In the genomic region with DNA sequence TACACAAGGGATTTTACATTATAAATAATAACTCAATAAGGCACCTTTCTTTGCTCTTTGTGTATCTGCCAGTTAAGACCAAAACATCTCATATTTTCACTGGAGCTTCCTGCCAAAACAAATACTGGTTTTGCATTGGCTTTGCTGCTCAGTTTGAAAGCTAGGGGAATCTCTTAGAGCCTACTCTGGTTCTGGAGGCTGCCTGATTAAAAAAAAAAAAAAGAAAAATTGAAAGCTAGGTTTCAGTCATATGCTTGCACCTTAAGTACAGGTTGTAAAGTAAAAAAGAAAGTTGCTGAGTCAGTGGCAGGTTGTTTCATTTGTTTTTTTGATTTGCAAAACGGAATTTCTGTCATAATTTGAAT, we compare ENCODE assay signal across 9 cellular contexts. TPM values are rescaled to one million over a fixed set of nuclear protein-coding genes. Genes with fewer than 3 reads are reported as not detected.
DNase-seq lines count a peak whose midpoint lies in the region; ATAC-seq and TF ChIP-seq lines count a peak whose summit lies in the region.
"Had no signal": no experiment of that assay in that cellular context is flagged by ENCODE, and none has a peak within 500 bp of the region (broad histone marks: within the 10 kb centered on the region; RNA-seq: fewer than 3 reads in every experiment).

No MANE protein-coding gene starts in this region.

- H4K20me1 ChIP-seq in fibroblast of lung (ENCODE audit: control insufficient read depth, extremely low read depth, insufficient read depth, low read length) = no peaks in the 10 kb centered on the region

- intact Hi-C loops in heart right ventricle (cut with DNase I) (loop anchor here in 7 of 10 donors (5.0 to 10.0 kb wide), 8 partner anchors 46 to 108 kb away; a partner anchor contains a TSS), Right ventricle myocardium superior (cut with DNase I) (loop anchor here (2.0 kb wide), 1 partner anchor 30 kb away; no protein-coding TSS in a partner anchor), tibial artery (cut with DNase I; ENCODE audit: low total_unique reads) (loop anchor here (10.0 kb wide), 1 partner anchor 222 kb away; no protein-coding TSS in a partner anchor)

- H3K9me3 ChIP-seq in heart right ventricle = no peaks in the 10 kb centered on the region
- H3K9me3 ChIP-seq in fibroblast of lung (ENCODE audit: control insufficient read depth, insufficient read depth, low read depth, low read length) = no peaks in the 10 kb centered on the region
- no peaks in the 10 kb centered on the region for H3K9me3 ChIP-seq in tibial artery

- TF ChIP-seq CTCF in heart right ventricle (IDR thresholded peaks at IDR 0.05) (peak in 2 of 9 donors; percentile 21 to 22), fibroblast of lung (conservative IDR thresholded peaks at IDR 0.05 in 1 of 2, IDR thresholded peaks at IDR 0.05 in 1 of 2; ENCODE audit: low read depth in 1 of 2, low read length in 2 of 2) (no peak), tibial artery (IDR thresholded peaks at IDR 0.05) (no peak)

- H3K27me3 ChIP-seq in heart right ventricle (no peaks in the 10 kb centered on the region), fibroblast of lung (ENCODE audit: control insufficient read depth, insufficient read depth, low read length) (no peaks in the 10 kb centered on the region), tibial artery (no peaks in the 10 kb centered on the region)

- peaks cover 59% of the 10 kb centered on the region for H3K79me2 ChIP-seq in fibroblast of lung (ENCODE audit: control insufficient read depth, insufficient read depth, low read length)

- H3K36me3 ChIP-seq in heart right ventricle (no peaks in the 10 kb centered on the region), fibroblast of lung (ENCODE audit: control insufficient read depth, insufficient read depth, low read length) (no peaks in the 10 kb centered on the region), tibial artery (no peaks in the 10 kb centered on the region)

- DNase-seq in heart right ventricle = no peak
- no peak for DNase-seq in Right ventricle myocardium superior
- peak; percentile 23 for DNase-seq in NCI-H2196 treated with DMSO at 0.1 percent for 48 hours (lab: John Stamatoyannopoulos, UW; ENCODE audit: unreplicated experiment)
- peak; percentile 63 to 67 for DNase-seq in fibroblast of lung (ENCODE audit: low read depth in 2 of 2)
- DNase-seq in tibial artery = no peak
- no peak for DNase-seq in middle frontal gyrus (ENCODE audit: extremely low spot score, low spot score)
- no peak for DNase-seq in GF-D8 (lab: John Stamatoyannopoulos, UW)
- no peak for DNase-seq in CD1c-positive myeloid dendritic cell (ENCODE audit: extremely low spot score)
- DNase-seq: activated naive CD8-positive, alpha-beta T cell treated with anti-CD3 and anti-CD28 coated beads, Interleukin-2, amount 10 ng/mL, durations not matched to agents 7 days and 5 days had no signal

- H3K27ac ChIP-seq in heart right ventricle (peak overlapping the region in 5 of 10 donors; percentile 3 to 99 (median 98)), fibroblast of lung (ENCODE audit: insufficient read depth, low read length) (no peak overlapping the region), tibial artery (peak overlapping the region in 1 of 2 donors; percentile 14)

- H3K4me1 ChIP-seq in heart right ventricle = peaks cover 0 to 57% (median 41%) of the 10 kb centered on the region in 9 donors
- H3K4me1 ChIP-seq in fibroblast of lung (ENCODE audit: control insufficient read depth, extremely low read depth, insufficient read depth, low read length) = peaks cover 3% of the 10 kb centered on the region
- H3K4me1 ChIP-seq in tibial artery = peaks cover 0 to 34% (median 7%) of the 10 kb centered on the region in 4 donors

- peak overlapping the region; percentile 95 for H3K4me2 ChIP-seq in fibroblast of lung (ENCODE audit: extremely low read depth, insufficient read depth, low read length)

- H3K9ac ChIP-seq in fibroblast of lung (ENCODE audit: insufficient read depth, low read length) = no peak overlapping the region

- peak overlapping the region in 7 of 10 donors; percentile 83 to 100 (median 97) for H3K4me3 ChIP-seq in heart right ventricle
- peak overlapping the region in 3 of 4 experiments; percentile 82 to 97 (median 96) for H3K4me3 ChIP-seq in fibroblast of lung (replicated peaks in 1 of 4; ENCODE audit: control extremely low read depth in 1 of 4, insufficient read depth in 1 of 4, low read depth in 3 of 4, low read length in 4 of 4)
- H3K4me3 ChIP-seq in tibial artery = peak overlapping the region; percentile 65 to 94

- WGBS in heart right ventricle, 2 donors = 27 to 53% methylated on average over 1 of the region's 1 CpG

- ATAC-seq in heart right ventricle (no peak), Right ventricle myocardium superior (ENCODE audit: poor library complexity) (no peak)

- no peak overlapping the region for H2AFZ ChIP-seq in fibroblast of lung (ENCODE audit: low read length)

RNA-seq across cellular contexts. Expression of a gene that starts 2.3 kb away (rescaled TPM):
- 10 to 100 TPM; 21.7 to 28.3 (median 23.8) TPM for total RNA-seq in heart right ventricle
- polyA plus RNA-seq in heart right ventricle = 1 to 10 TPM; 5.4 to 6.4 TPM
- total RNA-seq in Right ventricle myocardium superior = 20.8 TPM
- 74.2 and 87.0 TPM in 2 replicates for total RNA-seq in fibroblast of lung
- 25.5 and 27.4 TPM in 2 replicates for polyA plus RNA-seq in fibroblast of lung
- polyA plus RNA-seq in fibroblast of lung (2012) = 12.4 and 12.9 TPM in 2 replicates
- polyA minus RNA-seq in fibroblast of lung (ENCODE audit: low replicate concordance) = 3.4 and 7.1 TPM in 2 replicates

Comparison
In these comparisons a context has a peak if more than half of its experiments do, and no peak if none do; other contexts are left out.
1. DNase-seq: peak in NCI-H2196 treated with DMSO at 0.1 percent for 48 hours (single experiment) and fibroblast of lung (2 of 2); none in heart right ventricle (0 of 2), Right ventricle myocardium superior (single experiment), tibial artery (0 of 2), middle frontal gyrus (single experiment), GF-D8 (single experiment) and CD1c-positive myeloid dendritic cell (single experiment).
2. Peak in every context shown above with its lines, with median percentiles within 50 percentile points of each other: H3K4me3 ChIP-seq.